ENCODE assay signal across 1 cellular context in the genomic region with DNA sequence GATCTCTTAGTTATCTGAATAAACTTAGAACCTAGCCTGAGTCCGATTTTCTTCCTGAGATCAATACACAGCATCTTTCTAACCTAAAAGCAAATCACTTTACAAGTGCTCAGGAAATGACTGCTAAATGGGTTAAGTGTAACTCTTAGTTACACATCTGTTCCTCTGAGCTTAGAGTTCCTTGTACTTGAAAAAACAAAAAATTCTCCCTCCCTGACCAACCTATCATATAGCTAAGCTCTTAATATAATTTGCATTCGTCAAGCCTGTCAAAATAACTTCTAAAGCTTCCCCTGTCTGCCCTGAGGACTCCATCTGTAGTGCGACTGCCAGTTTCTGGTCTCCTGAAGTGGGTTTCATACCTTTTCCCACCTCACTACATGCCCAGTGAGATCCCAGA.
TF ChIP-seq lines count a peak whose summit lies in the region.

No MANE protein-coding gene starts in this region.

TF ChIP-seq in SK-N-SH treated with all-trans-retinoic acid at 6 μM for 48 hours, 23 proteins besides CTCF, POLR2A, EP300 and RAD21 (continued from another document):
- no peak for TF ChIP-seq CSRNP3 (CRISPR knock-in tag; IDR thresholded peaks at IDR 0.05)
TF ChIP-seq in SK-N-SH treated with all-trans-retinoic acid at 6 μM for 48 hours: peak in this region for 0.
